ENCODE assay signal across 1 cellular context in genomic region chr15:73935547-73935946, GRCh38.
TF ChIP-seq lines count a peak whose summit lies in the region.

No MANE protein-coding gene starts in this region.

TF ChIP-seq in H1, 55 proteins besides CTCF, POLR2A, EP300 and RAD21:
- TF ChIP-seq JUND (IDR thresholded peaks at IDR 0.05; ENCODE audit: low read length) (no peak), CEBPB (IDR thresholded peaks at IDR 0.05; ENCODE audit: low read depth, low read length) (no peak), PHF8 (conservative IDR thresholded peaks at IDR 0.05; ENCODE audit: low read depth, low read length) (no peak), TEAD4 (IDR thresholded peaks at IDR 0.05; ENCODE audit: low read depth, low read length) (no peak), SP1 (IDR thresholded peaks at IDR 0.05; ENCODE audit: low read depth, low read length) (no peak), MAX (IDR thresholded peaks at IDR 0.05) (no peak), TAF7 (optimal IDR thresholded peaks at IDR 0.05; ENCODE audit: borderline replicate concordance, low read depth, low read length) (no peak), ATF3 (IDR thresholded peaks at IDR 0.05; ENCODE audit: insufficient read depth, low read depth, low read length) (no peak), YY1 (IDR thresholded peaks at IDR 0.05; ENCODE audit: low read depth, low read length) (no peak), CTBP2 (IDR thresholded peaks at IDR 0.05; ENCODE audit: borderline replicate concordance, insufficient read depth, insufficient read length, low read length) (no peak), GTF2F1 (IDR thresholded peaks at IDR 0.05; ENCODE audit: borderline replicate concordance, low read depth, low read length) (no peak), SP2 (IDR thresholded peaks at IDR 0.05; ENCODE audit: low read length) (no peak), CHD1 (IDR thresholded peaks at IDR 0.05; ENCODE audit: low read depth, low read length) (no peak), ASH2L (IDR thresholded peaks at IDR 0.05; ENCODE audit: low read length) (no peak), KDM5A (IDR thresholded peaks at IDR 0.05; ENCODE audit: low read length) (no peak), BCL11A (IDR thresholded peaks at IDR 0.05; ENCODE audit: low read depth in 2 of 2, low read length in 2 of 2) (no peak), CBX5 (IDR thresholded peaks at IDR 0.05; ENCODE audit: low read depth, low read length) (no peak), RFX5 (IDR thresholded peaks at IDR 0.05; ENCODE audit: borderline replicate concordance, low read depth, low read length) (no peak), NANOG (IDR thresholded peaks at IDR 0.05; ENCODE audit: insufficient read depth, low read depth, low read length, poor library complexity, severe bottlenecking) (no peak), RXRA (IDR thresholded peaks at IDR 0.05; ENCODE audit: insufficient read depth, low read depth, low read length) (no peak)
